Comparison of ENCODE assay signal across 1 cellular context in the genomic region with DNA sequence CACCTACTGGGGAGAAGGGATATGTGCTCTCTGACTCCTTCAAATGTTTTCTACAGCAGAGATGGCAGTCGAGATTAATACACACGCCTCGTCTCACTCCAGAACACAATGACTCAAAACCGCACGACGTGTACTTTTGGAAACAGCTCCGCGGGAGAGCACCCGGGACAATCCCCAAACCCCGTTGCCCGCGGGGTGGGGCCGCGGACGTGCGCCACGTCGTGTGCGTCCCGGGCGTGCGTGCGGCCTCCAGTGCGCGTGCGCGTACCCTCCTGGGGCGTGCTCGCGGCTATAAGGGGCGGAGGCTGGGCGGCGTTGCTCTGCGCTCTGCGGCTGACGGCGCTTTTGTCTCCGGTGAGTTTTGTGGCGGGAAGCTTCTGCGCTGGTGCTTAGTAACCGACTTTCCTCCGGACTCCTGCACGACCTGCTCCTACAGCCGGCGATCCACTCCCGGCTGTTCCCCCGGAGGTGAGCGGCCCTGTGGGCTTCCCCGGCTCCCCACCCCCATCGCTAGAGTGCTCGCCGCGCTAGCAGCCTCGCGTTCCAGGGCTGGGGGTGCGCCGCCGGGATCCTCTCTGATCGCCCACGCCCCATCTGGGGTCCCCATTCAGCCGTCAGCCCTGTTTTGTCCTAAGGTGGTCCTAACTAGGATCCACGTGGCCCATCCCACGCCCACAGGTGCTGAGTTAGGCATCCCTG.
TF ChIP-seq lines count a peak whose summit lies in the region.

A gene with protein sequence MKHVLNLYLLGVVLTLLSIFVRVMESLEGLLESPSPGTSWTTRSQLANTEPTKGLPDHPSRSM (plus strand): TSS at position 323 of the 699 bp plus-strand sequence. CDS start 1,391 bp downstream, outside the sequence.

TF ChIP-seq in SK-N-SH, 30 proteins besides CTCF, POLR2A, EP300 and RAD21 (continued from another document):
- TF ChIP-seq, protein P1, sequence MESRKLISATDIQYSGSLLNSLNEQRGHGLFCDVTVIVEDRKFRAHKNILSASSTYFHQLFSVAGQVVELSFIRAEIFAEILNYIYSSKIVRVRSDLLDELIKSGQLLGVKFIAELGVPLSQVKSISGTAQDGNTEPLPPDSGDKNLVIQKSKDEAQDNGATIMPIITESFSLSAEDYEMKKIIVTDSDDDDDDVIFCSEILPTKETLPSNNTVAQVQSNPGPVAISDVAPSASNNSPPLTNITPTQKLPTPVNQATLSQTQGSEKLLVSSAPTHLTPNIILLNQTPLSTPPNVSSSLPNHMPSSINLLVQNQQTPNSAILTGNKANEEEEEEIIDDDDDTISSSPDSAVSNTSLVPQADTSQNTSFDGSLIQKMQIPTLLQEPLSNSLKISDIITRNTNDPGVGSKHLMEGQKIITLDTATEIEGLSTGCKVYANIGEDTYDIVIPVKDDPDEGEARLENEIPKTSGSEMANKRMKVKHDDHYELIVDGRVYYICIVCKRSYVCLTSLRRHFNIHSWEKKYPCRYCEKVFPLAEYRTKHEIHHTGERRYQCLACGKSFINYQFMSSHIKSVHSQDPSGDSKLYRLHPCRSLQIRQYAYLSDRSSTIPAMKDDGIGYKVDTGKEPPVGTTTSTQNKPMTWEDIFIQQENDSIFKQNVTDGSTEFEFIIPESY (IDR thresholded peaks at IDR 0.05; ENCODE audit: borderline replicate concordance, low read depth): 0 out of 2 replicates have a peak, but pooled peaks have one; percentile 47
- TF ChIP-seq, protein P2, sequence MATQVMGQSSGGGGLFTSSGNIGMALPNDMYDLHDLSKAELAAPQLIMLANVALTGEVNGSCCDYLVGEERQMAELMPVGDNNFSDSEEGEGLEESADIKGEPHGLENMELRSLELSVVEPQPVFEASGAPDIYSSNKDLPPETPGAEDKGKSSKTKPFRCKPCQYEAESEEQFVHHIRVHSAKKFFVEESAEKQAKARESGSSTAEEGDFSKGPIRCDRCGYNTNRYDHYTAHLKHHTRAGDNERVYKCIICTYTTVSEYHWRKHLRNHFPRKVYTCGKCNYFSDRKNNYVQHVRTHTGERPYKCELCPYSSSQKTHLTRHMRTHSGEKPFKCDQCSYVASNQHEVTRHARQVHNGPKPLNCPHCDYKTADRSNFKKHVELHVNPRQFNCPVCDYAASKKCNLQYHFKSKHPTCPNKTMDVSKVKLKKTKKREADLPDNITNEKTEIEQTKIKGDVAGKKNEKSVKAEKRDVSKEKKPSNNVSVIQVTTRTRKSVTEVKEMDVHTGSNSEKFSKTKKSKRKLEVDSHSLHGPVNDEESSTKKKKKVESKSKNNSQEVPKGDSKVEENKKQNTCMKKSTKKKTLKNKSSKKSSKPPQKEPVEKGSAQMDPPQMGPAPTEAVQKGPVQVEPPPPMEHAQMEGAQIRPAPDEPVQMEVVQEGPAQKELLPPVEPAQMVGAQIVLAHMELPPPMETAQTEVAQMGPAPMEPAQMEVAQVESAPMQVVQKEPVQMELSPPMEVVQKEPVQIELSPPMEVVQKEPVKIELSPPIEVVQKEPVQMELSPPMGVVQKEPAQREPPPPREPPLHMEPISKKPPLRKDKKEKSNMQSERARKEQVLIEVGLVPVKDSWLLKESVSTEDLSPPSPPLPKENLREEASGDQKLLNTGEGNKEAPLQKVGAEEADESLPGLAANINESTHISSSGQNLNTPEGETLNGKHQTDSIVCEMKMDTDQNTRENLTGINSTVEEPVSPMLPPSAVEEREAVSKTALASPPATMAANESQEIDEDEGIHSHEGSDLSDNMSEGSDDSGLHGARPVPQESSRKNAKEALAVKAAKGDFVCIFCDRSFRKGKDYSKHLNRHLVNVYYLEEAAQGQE (IDR thresholded peaks at IDR 0.05; ENCODE audit: low read depth, low read length): peak; percentile 63
- TF ChIP-seq TAF1 (IDR thresholded peaks at IDR 0.05; ENCODE audit: borderline replicate concordance, low read depth, low read length) (peak; percentile 93; the same call in 1 of the 2 replicates), GABPA (IDR thresholded peaks at IDR 0.05; ENCODE audit: low read depth) (no peak), MXI1 (IDR thresholded peaks at IDR 0.05; ENCODE audit: low read depth, low read length) (peak; percentile 91)
